Comparison of ENCODE assay signal across 8 cellular contexts in genomic region chr6:85669735-85670194, GRCh38. TPM values are rescaled to one million over a fixed set of nuclear protein-coding genes. Genes with fewer than 3 reads are reported as not detected.
DNase-seq lines count a peak whose midpoint lies in the region; ATAC-seq, FAIRE-seq and TF ChIP-seq lines count a peak whose summit lies in the region.

No MANE protein-coding gene starts in this region.

- H3K4me1 ChIP-seq in A549 (peaks cover 25% of the 10 kb centered on the region; the same call in 2 of the 3 replicates), adipocyte (ENCODE audit: control insufficient read depth, insufficient read depth, low read length) (peaks cover 24% of the 10 kb centered on the region), sigmoid colon (peaks cover 0 to 36% (median 10%) of the 10 kb centered on the region in 4 donors)

- H3K4me3 Mint-ChIP-seq in nephron progenitor cell, result no peak overlapping the region

- TF ChIP-seq POLR2A in A549 (IDR thresholded peaks at IDR 0.05; ENCODE audit: low read length), result no peak
- TF ChIP-seq POLR2A in sigmoid colon (IDR thresholded peaks at IDR 0.05), result no peak

- TF ChIP-seq EP300 in A549 (IDR thresholded peaks at IDR 0.05) (no peak), sigmoid colon (IDR thresholded peaks at IDR 0.05) (no peak)

- peaks cover 6% of the 10 kb centered on the region for H3K9me3 Mint-ChIP-seq in nephron progenitor cell

- H3K27me3 ChIP-seq in adipocyte (replicated peaks; ENCODE audit: control insufficient read depth, insufficient read depth, low read length) (no peaks in the 10 kb centered on the region), sigmoid colon (no peaks in the 10 kb centered on the region)

- intact Hi-C loops in sigmoid colon (cut with DNase I), result no loop called here

- CTCF ChIA-PET in A549 (lab: Yijun Ruan, JAX), result no interaction called here

- no peak overlapping the region for H3K4me3 ChIP-seq in A549
- H3K4me3 ChIP-seq in adipocyte (ENCODE audit: low read length), result no peak overlapping the region
- H3K4me3 ChIP-seq in sigmoid colon, result no peak overlapping the region

- no peaks in the 10 kb centered on the region for H3K9me3 ChIP-seq in A549
- H3K9me3 ChIP-seq in adipocyte (ENCODE audit: control insufficient read depth, low read length), result no peaks in the 10 kb centered on the region
- H3K9me3 ChIP-seq in sigmoid colon, result peaks cover 0 to 1% (median 0%) of the 10 kb centered on the region in 4 donors

- H3K36me3 ChIP-seq in adipocyte (ENCODE audit: control insufficient read depth, insufficient read depth, low read length, severe bottlenecking), result peaks cover 7% of the 10 kb centered on the region
- H3K36me3 ChIP-seq in sigmoid colon, result peaks cover 0 to 20% (median 0%) of the 10 kb centered on the region in 4 donors

- H3K9ac ChIP-seq in adipocyte (ENCODE audit: low read length), result no peak overlapping the region

- H3K4me2 ChIP-seq in A549, result no peak overlapping the region

- TF ChIP-seq CTCF in A549 (IDR thresholded peaks at IDR 0.05) (no peak), nephron progenitor cell (IDR thresholded peaks at IDR 0.05) (no peak), sigmoid colon (IDR thresholded peaks at IDR 0.05) (no peak)

- POLR2A ChIA-PET in A549 (lab: Yijun Ruan, JAX), result interaction anchor here (1.6 to 1.8 kb wide), 2 partner anchors 9 to 26 kb away, joined by 18 to 21 read pairs; partner anchors contain the start of gene SYNCRIP

- no peak for TF ChIP-seq RAD21 in A549 (conservative IDR thresholded peaks at IDR 0.05 in 1 of 2, IDR thresholded peaks at IDR 0.05 in 1 of 2)

- H3K27ac Mint-ChIP-seq in nephron progenitor cell, result peak overlapping the region; percentile 81

- peaks cover 67% of the 10 kb centered on the region for H3K36me3 Mint-ChIP-seq in nephron progenitor cell (ENCODE audit: low read depth)

- FAIRE-seq in A549 (lab: Jason Lieb, UNC), result no peak

- no peak overlapping the region for H3K27ac ChIP-seq in A549
- no peak overlapping the region for H3K27ac ChIP-seq in sigmoid colon

- peaks cover 19% of the 10 kb centered on the region for H3K4me1 Mint-ChIP-seq in nephron progenitor cell

- ATAC-seq in A549 (peak; percentile 30 to 57), GM19025 (IDR thresholded peaks at IDR 0.05; ENCODE audit: low read depth, unreplicated experiment) (peak; percentile 94), HG03095 (IDR thresholded peaks at IDR 0.05; ENCODE audit: unreplicated experiment) (peak; percentile 96)

- H3K27me3 Mint-ChIP-seq in nephron progenitor cell (ENCODE audit: low read depth, poor library complexity), result peaks cover 3% of the 10 kb centered on the region

- DNase-seq in A549 (ENCODE audit: low read depth in 1 of 2, low spot score in 1 of 2), result no peak
- DNase-seq in SIG-M5 (lab: John Stamatoyannopoulos, UW), result peak; percentile 15
- DNase-seq in adipocyte (ENCODE audit: low read depth), result peak; percentile 59
- DNase-seq in nephron progenitor cell, result no peak
- DNase-seq in sigmoid colon, result no peak
- no peak for DNase-seq in inferior parietal cortex (ENCODE audit: extremely low spot score)

- WGBS in A549 (ENCODE audit: missing lambda C conversion rate), result 75% methylated on average over 4 of the region's 4 CpGs
- 37 to 70% methylated on average over 4 of the region's 4 CpGs for WGBS in sigmoid colon, 2 donors

TF ChIP-seq in A549, 52 proteins besides CTCF, POLR2A, EP300 and RAD21:
- TF ChIP-seq KDM1A (IDR thresholded peaks at IDR 0.05; ENCODE audit: low read depth), result no peak
- no peak for TF ChIP-seq FOXS1 (CRISPR knock-in tag; IDR thresholded peaks at IDR 0.05)
- no peak for TF ChIP-seq ZNF302 (CRISPR knock-in tag; IDR thresholded peaks at IDR 0.05)

RNA-seq across cellular contexts. Expression of gene SYNCRIP, which starts 27.1 kb away (rescaled TPM):
- 47.5 and 60.6 TPM in 2 replicates for polyA plus RNA-seq in A549 (2011; rRNA removed)
- 14.7 and 15.2 TPM in 2 replicates for polyA plus RNA-seq in A549 (2012; cell fraction: cytosol; rRNA removed)
- polyA plus RNA-seq in A549 (2012; cell fraction: nucleus; rRNA removed), result 8.4 and 18.8 TPM in 2 replicates
- 100 to 108 TPM (median 102 TPM) in 3 replicates for polyA plus RNA-seq in A549 (2017; fragmentation: RNase III; extraction: RNeasy Plus Mini Kit Qiagen cat#74134 plus additional on column Dnase treatment)
- 14.1 and 18.4 TPM in 2 replicates for polyA minus RNA-seq in A549 (2011; rRNA and poly(A)+ RNA removed)
- 10 to 100 TPM; 71.6 to 84.3 (median 77.5) TPM for total RNA-seq in sigmoid colon
- polyA plus RNA-seq in sigmoid colon, result 10 to 100 TPM; 23.1 to 51.1 (median 24.6) TPM

Comparison
In these comparisons a context has a peak if more than half of its experiments do, and no peak if none do; other contexts are left out.
1. ATAC-seq: peak in every context shown above with its lines; median percentile 96 in HG03095; 94 in GM19025; 44 in A549.
2. DNase-seq: peak in SIG-M5 (single experiment) and adipocyte (single experiment); none in A549 (0 of 2), nephron progenitor cell (single experiment), sigmoid colon (single experiment) and inferior parietal cortex (single experiment).